ENCODE assay signal across 16 cellular contexts in the genomic region with DNA sequence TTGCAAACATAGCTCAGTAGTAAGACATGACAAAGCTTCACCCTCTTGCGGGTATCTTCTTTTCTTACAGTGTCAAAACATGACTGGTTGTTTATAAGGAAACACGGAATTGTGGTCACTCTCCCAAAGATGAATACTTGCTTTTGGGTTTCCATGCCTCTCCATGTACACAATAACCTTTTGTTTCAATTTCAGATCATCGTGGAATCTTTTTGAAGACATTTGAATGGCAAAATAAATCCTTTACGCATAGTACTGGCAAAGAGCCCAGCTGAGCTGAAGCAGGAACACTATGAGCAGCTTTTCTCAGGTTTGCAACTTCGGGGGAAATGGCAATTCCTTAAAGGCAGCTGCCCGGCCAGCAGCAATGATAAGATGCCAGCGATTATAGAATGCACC.
DNase-seq lines count a peak whose midpoint lies in the region; ATAC-seq and TF ChIP-seq lines count a peak whose summit lies in the region.
"Had no signal": no experiment of that assay in that cellular context is flagged by ENCODE, and none has a peak within 500 bp of the region (broad histone marks: within the 10 kb centered on the region; RNA-seq: fewer than 3 reads in every experiment).

No MANE protein-coding gene starts in this region.

- H3K4me3 ChIP-seq in astrocyte of the spinal cord (ENCODE audit: low read depth, low read length): no peak overlapping the region
- no peak overlapping the region for H3K4me3 ChIP-seq in A673 (ENCODE audit: low read depth, low read length, poor library complexity, severe bottlenecking)
- H3K4me3 ChIP-seq: transverse colon had no signal

- no peak for ATAC-seq in HG02981 (IDR thresholded peaks at IDR 0.05; ENCODE audit: unreplicated experiment)

- no peaks in the 10 kb centered on the region for H3K4me1 ChIP-seq in A673 (ENCODE audit: insufficient read depth, low read length, poor library complexity, severe bottlenecking)

- no TSS peak for BruUV-seq in A673 (replicated peaks; lab: Mats Ljungman, UMichigan)

- CTCF ChIA-PET in A673 (lab: Charles Lee): no interaction called here

- POLR2A ChIA-PET in A673 (lab: Charles Lee; ENCODE audit: low non-redundant PET): no interaction called here

- H3K27me3 ChIP-seq in A673 (replicated peaks; ENCODE audit: insufficient read depth, low read depth, low read length, poor library complexity): peaks cover 49% of the 10 kb centered on the region
- H3K27me3 ChIP-seq: transverse colon had no signal

- no peaks in the 10 kb centered on the region for H3K36me3 ChIP-seq in A673 (ENCODE audit: insufficient read depth, low read length, poor library complexity, severe bottlenecking)
- H3K36me3 ChIP-seq: neutrophil, transverse colon had no signal

- in situ Hi-C loops in astrocyte of the spinal cord (cut with HindIII; ENCODE audit: low sequenced_read_pairs): no loop called here

- peak overlapping the region; percentile 8 for H3K27ac ChIP-seq in temporal lobe (ENCODE audit: low read depth, low read length)
- no peak overlapping the region for H3K27ac ChIP-seq in A673 (ENCODE audit: low read depth, low read length, poor library complexity, severe bottlenecking)
- H3K27ac ChIP-seq: neutrophil, transverse colon had no signal

- TF ChIP-seq CTCF in astrocyte of the spinal cord (IDR thresholded peaks at IDR 0.05; ENCODE audit: low read depth, low read length) (no peak), A673 (conservative IDR thresholded peaks at IDR 0.05; ENCODE audit: low read depth, low read length) (no peak)

- DNase-seq in NCI-H748 (lab: John Stamatoyannopoulos, UW; ENCODE audit: unreplicated experiment) (peak; percentile 44), NCI-H748 treated with DMSO at 0.1 percent for 48 hours (lab: John Stamatoyannopoulos, UW) (no peak), astrocyte of the spinal cord (ENCODE audit: low read depth, low spot score) (peak; percentile 50), globus pallidus (ENCODE audit: low spot score) (peak; percentile 65), A673 (ENCODE audit: low spot score) (no peak)
- DNase-seq in effector CD8-positive, alpha-beta T cell (lab: John Stamatoyannopoulos, UW): no peak
- DNase-seq: activated CD4-positive, alpha-beta T cell treated with anti-CD3 and anti-CD28 coated beads, Interleukin-2, amount 50 U/mL, for 4 hours; activated T-cell treated with anti-CD3 and anti-CD28 coated beads, Interleukin-2, amount 50 U/mL, for 1 hour; CD8-positive, alpha-beta memory T cell; EL; SK-N-SH; stimulated activated CD4-positive, alpha-beta T cell treated with anti-CD3 and anti-CD28 coated beads, Interleukin-4, amount 100 ng/mL, for 24 hours; transverse colon had no signal

- intact Hi-C loops in A673 (cut with micrococcal nuclease; ENCODE audit: unreplicated experiment): no loop called here

- no peaks in the 10 kb centered on the region for H3K9me3 ChIP-seq in A673 (ENCODE audit: low read depth, low read length, poor library complexity, severe bottlenecking)
- H3K9me3 ChIP-seq: neutrophil, SK-N-SH, transverse colon had no signal

Comparison
In these comparisons a context has a peak if more than half of its experiments do, and no peak if none do; other contexts are left out.
1. DNase-seq: peak in NCI-H748 (single experiment), astrocyte of the spinal cord (single experiment) and globus pallidus (single experiment); none in NCI-H748 treated with DMSO at 0.1 percent for 48 hours (single experiment), A673 (single experiment) and effector CD8-positive, alpha-beta T cell (single experiment).